17 cellular contexts compared by ENCODE assay signal in the genomic region with DNA sequence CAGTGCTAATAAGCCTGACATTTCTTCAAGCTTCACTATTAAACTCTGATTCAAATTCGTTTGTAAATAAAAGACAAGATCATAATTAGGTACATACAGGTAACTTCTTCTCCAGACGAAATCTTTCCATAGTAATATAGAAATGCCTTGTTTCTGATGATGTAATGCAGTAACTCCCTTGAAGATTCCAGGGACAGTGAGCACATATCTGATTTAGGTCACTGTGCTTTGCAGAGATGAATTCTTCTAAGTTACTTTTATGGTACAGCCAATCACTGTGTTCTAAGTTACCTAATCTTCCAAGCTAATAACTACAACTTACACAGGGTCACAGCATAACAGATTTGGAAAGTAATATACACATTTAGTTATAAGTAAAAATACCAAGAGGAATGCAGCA.
"Had no signal": no experiment of that assay in that cellular context is flagged by ENCODE, and none has a peak within 500 bp of the region (broad histone marks: within the 10 kb centered on the region; RNA-seq: fewer than 3 reads in every experiment).

No MANE protein-coding gene starts in this region.

- H3K27ac ChIP-seq: cardiac muscle cell, esophagus squamous epithelium, parathyroid adenoma had no signal

- H3K4me3 ChIP-seq: cardiac muscle cell, esophagus squamous epithelium had no signal

- ATAC-seq: activated CD8-positive, alpha-beta memory T cell treated with anti-CD3 and anti-CD28 coated beads, Interleukin-2, amount 10 ng/mL, durations not matched to agents 7 days and 5 days; activated naive CD8-positive, alpha-beta T cell treated with anti-CD3 and anti-CD28 coated beads, Interleukin-2, amount 50 U/mL, for 24 hours; activated T-cell treated with anti-CD3 and anti-CD28 coated beads, Interleukin-2, amount 50 U/mL, for 4 hours; stimulated activated effector memory CD8-positive, alpha-beta T cell treated with anti-CD3 and anti-CD28 coated beads, Interleukin-12 subunit alpha, Interleukin-12 subunit beta, amount 100 ng/mL, for 72 hours had no signal

- DNase-seq: activated CD4-positive, alpha-beta T cell treated with anti-CD3 and anti-CD28 coated beads for 1 hour; activated CD4-positive, alpha-beta T cell treated with anti-CD3 and anti-CD28 coated beads, Interleukin-2, amount 50 U/mL, for 48 hours; activated CD8-positive, alpha-beta memory T cell treated with anti-CD3 and anti-CD28 coated beads, Interleukin-2, amount 10 ng/mL, durations not matched to agents 7 days and 5 days; activated naive CD8-positive, alpha-beta T cell treated with anti-CD3 and anti-CD28 coated beads, Interleukin-2, amount 50 U/mL, for 24 hours; activated T-cell treated with anti-CD3 and anti-CD28 coated beads, Interleukin-2, amount 50 U/mL, for 4 hours; esophagus squamous epithelium; hippocampal formation; kidney glomerular epithelial cell; retina; small intestine; substantia nigra; SW 1271 had no signal

- H3K9ac ChIP-seq: parathyroid adenoma had no signal

- H3K4me1 ChIP-seq: parathyroid adenoma had no signal

- H3K4me3 Mint-ChIP-seq: activated CD8-positive, alpha-beta memory T cell treated with anti-CD3 and anti-CD28 coated beads, Interleukin-2, amount 10 ng/mL, durations not matched to agents 7 days and 5 days; activated naive CD8-positive, alpha-beta T cell treated with anti-CD3 and anti-CD28 coated beads, Interleukin-2, amount 50 U/mL, for 24 hours; activated T-cell treated with anti-CD3 and anti-CD28 coated beads, Interleukin-2, amount 50 U/mL, for 4 hours; stimulated activated effector memory CD8-positive, alpha-beta T cell treated with anti-CD3 and anti-CD28 coated beads, Interleukin-12 subunit alpha, Interleukin-12 subunit beta, amount 100 ng/mL, for 72 hours; T-helper 2 cell treated with Interferon-gamma antibody and Interleukin-4, amounts not matched to agents 5 μg/mL and 100 μg/mL, for 36 hours; type B pancreatic cell had no signal

- H3K27ac Mint-ChIP-seq: activated CD8-positive, alpha-beta memory T cell treated with anti-CD3 and anti-CD28 coated beads, Interleukin-2, amount 10 ng/mL, durations not matched to agents 7 days and 5 days; stimulated activated effector memory CD8-positive, alpha-beta T cell treated with anti-CD3 and anti-CD28 coated beads, Interleukin-12 subunit alpha, Interleukin-12 subunit beta, amount 100 ng/mL, for 72 hours; T-helper 2 cell treated with Interferon-gamma antibody and Interleukin-4, amounts not matched to agents 5 μg/mL and 100 μg/mL, for 36 hours; type B pancreatic cell had no signal

- FAIRE-seq: small intestine had no signal

- H3K9me3 ChIP-seq: esophagus squamous epithelium had no signal

- H2AFZ ChIP-seq: parathyroid adenoma had no signal

- H3K27me3 Mint-ChIP-seq: activated CD8-positive, alpha-beta memory T cell treated with anti-CD3 and anti-CD28 coated beads, Interleukin-2, amount 10 ng/mL, durations not matched to agents 7 days and 5 days; activated naive CD8-positive, alpha-beta T cell treated with anti-CD3 and anti-CD28 coated beads, Interleukin-2, amount 50 U/mL, for 24 hours; type B pancreatic cell had no signal

- H3K27me3 ChIP-seq: cardiac muscle cell, esophagus squamous epithelium had no signal

- H3K79me2 ChIP-seq: parathyroid adenoma had no signal

- H3K36me3 ChIP-seq: cardiac muscle cell, esophagus squamous epithelium had no signal

- H3K9me3 Mint-ChIP-seq: activated naive CD8-positive, alpha-beta T cell treated with anti-CD3 and anti-CD28 coated beads, Interleukin-2, amount 50 U/mL, for 24 hours; activated T-cell treated with anti-CD3 and anti-CD28 coated beads, Interleukin-2, amount 50 U/mL, for 4 hours; stimulated activated effector memory CD8-positive, alpha-beta T cell treated with anti-CD3 and anti-CD28 coated beads, Interleukin-12 subunit alpha, Interleukin-12 subunit beta, amount 100 ng/mL, for 72 hours; T-helper 2 cell treated with Interferon-gamma antibody and Interleukin-4, amounts not matched to agents 5 μg/mL and 100 μg/mL, for 36 hours; type B pancreatic cell had no signal
